Comparison of ENCODE assay signal across 11 cellular contexts in the genomic region with DNA sequence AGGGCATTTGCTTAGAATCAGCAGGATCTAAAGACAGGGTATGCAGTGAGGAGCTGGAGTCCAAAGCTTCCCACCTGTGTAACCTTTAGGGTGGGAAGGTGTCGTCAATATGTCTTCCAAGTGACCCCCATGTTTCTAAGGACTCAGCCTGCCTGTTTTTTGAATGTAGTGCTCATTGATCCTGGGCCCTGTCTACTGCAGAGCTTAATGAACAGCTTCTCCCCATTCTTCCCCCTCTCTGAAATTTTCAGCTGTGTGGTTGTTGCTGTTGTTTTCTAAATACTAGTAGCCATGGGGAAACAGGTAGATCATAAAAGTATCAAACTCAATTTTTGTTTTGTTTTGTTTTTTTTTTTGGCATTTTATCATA. TPM values are rescaled to one million over a fixed set of nuclear protein-coding genes. Genes with fewer than 3 reads are reported as not detected.
DNase-seq lines count a peak whose midpoint lies in the region; ATAC-seq, FAIRE-seq and TF ChIP-seq lines count a peak whose summit lies in the region.
"Had no signal": no experiment of that assay in that cellular context is flagged by ENCODE, and none has a peak within 500 bp of the region (broad histone marks: within the 10 kb centered on the region; RNA-seq: fewer than 3 reads in every experiment).

No MANE protein-coding gene starts in this region.

- intact Hi-C loops in activated CD4-positive, alpha-beta memory T cell treated with anti-CD3 and anti-CD28 coated beads for 36 hours (cut with micrococcal nuclease), result no loop called here
- intact Hi-C loops in kidney (cut with DNase I), result no loop called here
- intact Hi-C loops in head of caudate nucleus (cut with DNase I), result no loop called here

- WGBS in smooth muscle cell (ENCODE audit: low lambda C conversion rate), result 100% methylated on average over 1 of the region's 1 CpG

- no peaks in the 10 kb centered on the region for H3K9me3 Mint-ChIP-seq in activated CD4-positive, alpha-beta memory T cell treated with anti-CD3 and anti-CD28 coated beads for 36 hours

- CTCF ChIA-PET in activated CD4-positive, alpha-beta memory T cell treated with anti-CD3 and anti-CD28 coated beads for 36 hours (lab: Charles Lee), result interaction anchor here (0.5 to 0.6 kb wide), 2 partner anchors 24 to 75 kb away, joined by 3 read pairs; no protein-coding TSS in a partner anchor

- FAIRE-seq in H54 (lab: Jason Lieb, UNC), result peak; percentile 6
- FAIRE-seq in kidney (lab: Jason Lieb, UNC), result no peak

- H3K36me3 Mint-ChIP-seq in activated CD4-positive, alpha-beta memory T cell treated with anti-CD3 and anti-CD28 coated beads for 36 hours, result peaks cover 21% of the 10 kb centered on the region

- TF ChIP-seq CTCF in kidney (IDR thresholded peaks at IDR 0.05; ENCODE audit: borderline replicate concordance, extremely low read depth, insufficient read depth), result no peak
- no peak for TF ChIP-seq CTCF in smooth muscle cell (IDR thresholded peaks at IDR 0.05; ENCODE audit: borderline replicate concordance, insufficient read depth, poor library complexity, severe bottlenecking)
- no peak for TF ChIP-seq CTCF in foreskin keratinocyte (conservative IDR thresholded peaks at IDR 0.05)

- H3K27me3 Mint-ChIP-seq in activated CD4-positive, alpha-beta memory T cell treated with anti-CD3 and anti-CD28 coated beads for 36 hours, result no peaks in the 10 kb centered on the region

- POLR2A ChIA-PET in activated CD4-positive, alpha-beta memory T cell treated with anti-CD3 and anti-CD28 coated beads for 36 hours (lab: Charles Lee), result interaction anchor here (0.7 to 2.2 kb wide), 3 partner anchors 9 to 74 kb away, joined by 3 to 13 read pairs (median 3); no protein-coding TSS in a partner anchor

- H3K27ac Mint-ChIP-seq in activated CD4-positive, alpha-beta memory T cell treated with anti-CD3 and anti-CD28 coated beads for 36 hours, result peak overlapping the region; percentile 7

- H4K20me1 ChIP-seq in smooth muscle cell (ENCODE audit: low read depth), result peaks cover 65% of the 10 kb centered on the region

- peaks cover 13 to 18% of the 10 kb centered on the region in 2 donors for H3K4me1 ChIP-seq in kidney (ENCODE audit: control insufficient read depth in 1 of 2, insufficient read depth in 1 of 2, low read depth in 1 of 2, low read length in 2 of 2)
- peaks cover 34% of the 10 kb centered on the region for H3K4me1 ChIP-seq in smooth muscle cell (ENCODE audit: low read depth)
- peaks cover 8% of the 10 kb centered on the region for H3K4me1 ChIP-seq in foreskin keratinocyte

- H3F3A ChIP-seq in smooth muscle cell (ENCODE audit: low read depth), result peaks cover 4% of the 10 kb centered on the region

- no peak overlapping the region for H3K9ac ChIP-seq in kidney (ENCODE audit: low read length in 2 of 2)
- no peak overlapping the region for H3K9ac ChIP-seq in smooth muscle cell (ENCODE audit: low read depth)

- peaks cover 72% of the 10 kb centered on the region for H3K4me1 Mint-ChIP-seq in activated CD4-positive, alpha-beta memory T cell treated with anti-CD3 and anti-CD28 coated beads for 36 hours (ENCODE audit: low read depth)

- TF ChIP-seq POLR2A in H54 (IDR thresholded peaks at IDR 0.05; ENCODE audit: low read depth, low read length), result no peak

- no peak overlapping the region for H3K4me2 ChIP-seq in smooth muscle cell

- no peak for ATAC-seq in foreskin keratinocyte

- no peaks in the 10 kb centered on the region for H3K9me3 ChIP-seq in kidney (ENCODE audit: control insufficient read depth in 1 of 2, low read length in 2 of 2)
- no peaks in the 10 kb centered on the region for H3K9me3 ChIP-seq in smooth muscle cell (replicated peaks; ENCODE audit: low read depth)

- H3K4me3 Mint-ChIP-seq in activated CD4-positive, alpha-beta memory T cell treated with anti-CD3 and anti-CD28 coated beads for 36 hours, result no peak overlapping the region

- DNase-seq in H54 (ENCODE audit: insufficient read length, low spot score) (no peak), kidney (no peak), smooth muscle cell (lab: John Stamatoyannopoulos, UW; ENCODE audit: unreplicated experiment) (no peak), head of caudate nucleus (no peak), foreskin keratinocyte (no peak)
- no peak for DNase-seq in activated CD4-positive, alpha-beta memory T cell treated with anti-CD3 and anti-CD28 coated beads for 36 hours
- DNase-seq in activated CD8-positive, alpha-beta memory T cell treated with anti-CD3 and anti-CD28 coated beads, Interleukin-2, amount 50 U/mL, for 4 hours, result no peak
- no peak for DNase-seq in activated effector memory CD4-positive, alpha-beta T cell treated with anti-CD3 and anti-CD28 coated beads, Interleukin-2, amount 50 U/mL, for 16 hours
- DNase-seq: activated T-cell treated with anti-CD3 and anti-CD28 coated beads, Interleukin-2, amount 50 U/mL, for 1 hour; NCI-H1048 had no signal

- peaks cover 67% of the 10 kb centered on the region for H3K79me2 ChIP-seq in smooth muscle cell (ENCODE audit: low read depth)

- H3K36me3 ChIP-seq in kidney (ENCODE audit: control insufficient read depth in 1 of 2, insufficient read depth in 2 of 2, low read length in 2 of 2), result no peaks in the 10 kb centered on the region
- no peaks in the 10 kb centered on the region for H3K36me3 ChIP-seq in smooth muscle cell (ENCODE audit: low read depth)

- H3K27ac ChIP-seq in kidney (ENCODE audit: low read depth in 2 of 2, low read length in 2 of 2) (peak overlapping the region; percentile 40 to 76), smooth muscle cell (ENCODE audit: low read depth) (peak overlapping the region; percentile 83), foreskin keratinocyte (no peak overlapping the region)
- H3K27ac ChIP-seq: epithelial cell of prostate had no signal

- H3K27me3 ChIP-seq in smooth muscle cell (ENCODE audit: low read depth) (no peaks in the 10 kb centered on the region), foreskin keratinocyte (no peaks in the 10 kb centered on the region)

- no peak overlapping the region for H2AFZ ChIP-seq in smooth muscle cell (ENCODE audit: low read depth)

- H3K4me3 ChIP-seq in kidney (ENCODE audit: low read length in 2 of 2) (no peak overlapping the region), smooth muscle cell (no peak overlapping the region)

RNA-seq across cellular contexts. Expression of a gene that starts 39.7 kb away (rescaled TPM):
- 100 to 1,000 TPM; 290 to 302 TPM for total RNA-seq in activated CD4-positive, alpha-beta memory T cell treated with anti-CD3 and anti-CD28 coated beads for 36 hours
- total RNA-seq in kidney (167 TPM), smooth muscle cell (126 and 128 TPM in 2 replicates), foreskin keratinocyte (66.8 and 72.7 TPM in 2 replicates)
- polyA plus RNA-seq in kidney (ENCODE audit: insufficient read depth, low read depth, low replicate concordance) (22.0 TPM), smooth muscle cell (19.5 and 22.0 TPM in 2 replicates), foreskin keratinocyte (14.1 and 16.8 TPM in 2 replicates)
